In the genomic region with DNA sequence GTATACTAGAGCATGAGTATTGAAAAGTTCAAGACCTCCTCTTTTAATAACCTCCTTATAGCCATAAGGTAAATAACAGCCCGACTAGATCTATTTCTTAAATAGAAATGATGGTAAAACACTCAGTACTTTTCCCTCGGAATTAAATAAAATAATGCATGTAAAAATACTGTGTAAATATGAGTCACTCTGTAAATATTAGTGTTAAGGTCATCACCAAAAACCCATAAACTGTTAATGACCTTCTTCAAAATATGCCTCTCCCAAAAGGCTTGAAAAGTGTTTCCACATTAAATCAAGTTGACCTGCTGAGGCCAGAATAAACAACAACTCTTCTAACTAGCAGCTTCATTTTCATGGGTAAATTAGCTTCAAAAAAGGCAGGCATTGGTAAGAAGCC, we compare ENCODE assay signal across 1 cellular context.
A peak's percentile ranks its signal among the peaks of the same experiment; 100 is the strongest.
TF ChIP-seq lines count a peak whose summit lies in the region.

No MANE protein-coding gene starts in this region.

TF ChIP-seq in HEK293, 187 proteins besides CTCF, POLR2A, EP300 and RAD21 (continues in another document):
- TF ChIP-seq, protein P1, sequence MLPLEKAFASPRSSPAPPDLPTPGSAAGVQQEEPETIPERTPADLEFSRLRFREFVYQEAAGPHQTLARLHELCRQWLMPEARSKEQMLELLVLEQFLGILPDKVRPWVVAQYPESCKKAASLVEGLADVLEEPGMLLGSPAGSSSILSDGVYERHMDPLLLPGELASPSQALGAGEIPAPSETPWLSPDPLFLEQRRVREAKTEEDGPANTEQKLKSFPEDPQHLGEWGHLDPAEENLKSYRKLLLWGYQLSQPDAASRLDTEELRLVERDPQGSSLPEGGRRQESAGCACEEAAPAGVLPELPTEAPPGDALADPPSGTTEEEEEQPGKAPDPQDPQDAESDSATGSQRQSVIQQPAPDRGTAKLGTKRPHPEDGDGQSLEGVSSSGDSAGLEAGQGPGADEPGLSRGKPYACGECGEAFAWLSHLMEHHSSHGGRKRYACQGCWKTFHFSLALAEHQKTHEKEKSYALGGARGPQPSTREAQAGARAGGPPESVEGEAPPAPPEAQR (tag by site-specific recombination; IDR thresholded peaks at IDR 0.05), result no peak
- no peak for TF ChIP-seq PRDM1 (tag by site-specific recombination; IDR thresholded peaks at IDR 0.05)
- TF ChIP-seq, protein P2, sequence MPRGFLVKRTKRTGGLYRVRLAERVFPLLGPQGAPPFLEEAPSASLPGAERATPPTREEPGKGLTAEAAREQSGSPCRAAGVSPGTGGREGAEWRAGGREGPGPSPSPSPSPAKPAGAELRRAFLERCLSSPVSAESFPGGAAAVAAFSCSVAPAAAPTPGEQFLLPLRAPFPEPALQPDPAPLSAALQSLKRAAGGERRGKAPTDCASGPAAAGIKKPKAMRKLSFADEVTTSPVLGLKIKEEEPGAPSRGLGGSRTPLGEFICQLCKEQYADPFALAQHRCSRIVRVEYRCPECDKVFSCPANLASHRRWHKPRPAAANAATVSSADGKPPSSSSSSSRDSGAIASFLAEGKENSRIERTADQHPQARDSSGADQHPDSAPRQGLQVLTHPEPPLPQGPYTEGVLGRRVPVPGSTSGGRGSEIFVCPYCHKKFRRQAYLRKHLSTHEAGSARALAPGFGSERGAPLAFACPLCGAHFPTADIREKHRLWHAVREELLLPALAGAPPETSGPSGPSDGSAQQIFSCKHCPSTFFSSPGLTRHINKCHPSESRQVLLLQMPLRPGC (tag by site-specific recombination; IDR thresholded peaks at IDR 0.05), result peak; percentile 91
- no peak for TF ChIP-seq ZNF580 (tag by site-specific recombination; IDR thresholded peaks at IDR 0.05)
- no peak for TF ChIP-seq ZSCAN30 (tag by site-specific recombination; IDR thresholded peaks at IDR 0.05)
- peak; percentile 78 for TF ChIP-seq GFI1B (tag by site-specific recombination; IDR thresholded peaks at IDR 0.05)
- TF ChIP-seq GLIS1 (tag by site-specific recombination; IDR thresholded peaks at IDR 0.05), result peak; percentile 76
- no peak for TF ChIP-seq ZNF169 (tag by site-specific recombination; IDR thresholded peaks at IDR 0.05)
- TF ChIP-seq ZNF16 (tag by site-specific recombination; IDR thresholded peaks at IDR 0.05; ENCODE audit: low read depth), result no peak
- no peak for TF ChIP-seq SCRT2 (tag by site-specific recombination; IDR thresholded peaks at IDR 0.05)
- TF ChIP-seq ZBTB20 (tag by site-specific recombination; IDR thresholded peaks at IDR 0.05), result no peak
- TF ChIP-seq, protein P3, sequence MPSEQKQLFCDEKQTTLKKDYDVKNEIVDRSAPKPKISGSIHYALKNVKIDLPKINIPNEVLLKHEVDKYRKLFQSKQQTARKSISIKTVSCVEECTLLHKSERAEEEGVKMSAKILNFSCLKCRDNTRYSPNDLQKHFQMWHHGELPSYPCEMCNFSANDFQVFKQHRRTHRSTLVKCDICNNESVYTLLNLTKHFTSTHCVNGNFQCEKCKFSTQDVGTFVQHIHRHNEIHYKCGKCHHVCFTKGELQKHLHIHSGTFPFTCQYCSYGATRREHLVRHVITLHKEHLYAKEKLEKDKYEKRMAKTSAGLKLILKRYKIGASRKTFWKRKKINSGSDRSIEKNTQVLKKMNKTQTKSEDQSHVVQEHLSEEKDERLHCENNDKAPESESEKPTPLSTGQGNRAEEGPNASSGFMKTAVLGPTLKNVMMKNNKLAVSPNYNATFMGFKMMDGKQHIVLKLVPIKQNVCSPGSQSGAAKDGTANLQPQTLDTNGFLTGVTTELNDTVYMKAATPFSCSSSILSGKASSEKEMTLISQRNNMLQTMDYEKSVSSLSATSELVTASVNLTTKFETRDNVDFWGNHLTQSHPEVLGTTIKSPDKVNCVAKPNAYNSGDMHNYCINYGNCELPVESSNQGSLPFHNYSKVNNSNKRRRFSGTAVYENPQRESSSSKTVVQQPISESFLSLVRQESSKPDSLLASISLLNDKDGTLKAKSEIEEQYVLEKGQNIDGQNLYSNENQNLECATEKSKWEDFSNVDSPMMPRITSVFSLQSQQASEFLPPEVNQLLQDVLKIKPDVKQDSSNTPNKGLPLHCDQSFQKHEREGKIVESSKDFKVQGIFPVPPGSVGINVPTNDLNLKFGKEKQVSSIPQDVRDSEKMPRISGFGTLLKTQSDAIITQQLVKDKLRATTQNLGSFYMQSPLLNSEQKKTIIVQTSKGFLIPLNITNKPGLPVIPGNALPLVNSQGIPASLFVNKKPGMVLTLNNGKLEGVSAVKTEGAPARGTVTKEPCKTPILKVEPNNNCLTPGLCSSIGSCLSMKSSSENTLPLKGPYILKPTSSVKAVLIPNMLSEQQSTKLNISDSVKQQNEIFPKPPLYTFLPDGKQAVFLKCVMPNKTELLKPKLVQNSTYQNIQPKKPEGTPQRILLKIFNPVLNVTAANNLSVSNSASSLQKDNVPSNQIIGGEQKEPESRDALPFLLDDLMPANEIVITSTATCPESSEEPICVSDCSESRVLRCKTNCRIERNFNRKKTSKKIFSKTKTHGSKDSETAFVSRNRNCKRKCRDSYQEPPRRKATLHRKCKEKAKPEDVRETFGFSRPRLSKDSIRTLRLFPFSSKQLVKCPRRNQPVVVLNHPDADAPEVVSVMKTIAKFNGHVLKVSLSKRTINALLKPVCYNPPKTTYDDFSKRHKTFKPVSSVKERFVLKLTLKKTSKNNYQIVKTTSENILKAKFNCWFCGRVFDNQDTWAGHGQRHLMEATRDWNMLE (tag by site-specific recombination; conservative IDR thresholded peaks at IDR 0.05; ENCODE audit: low read depth), result no peak; the same call in 1 of the 2 replicates
- no peak for TF ChIP-seq ZNF211 (tag by site-specific recombination; IDR thresholded peaks at IDR 0.05; ENCODE audit: low read depth)
- no peak for TF ChIP-seq ZNF311 (tag by site-specific recombination; IDR thresholded peaks at IDR 0.05; ENCODE audit: borderline replicate concordance)
- TF ChIP-seq ZIC2 (tag by site-specific recombination; IDR thresholded peaks at IDR 0.05), result no peak
- peak; percentile 53; the same call in 1 of the 2 replicates for TF ChIP-seq TCF7L2 (IDR thresholded peaks at IDR 0.05; ENCODE audit: borderline replicate concordance, low read depth, low read length)
- peak; percentile 35; the same call in 1 of the 2 replicates for TF ChIP-seq ZBTB44 (tag by site-specific recombination; IDR thresholded peaks at IDR 0.05)
- TF ChIP-seq RBAK (tag by site-specific recombination; IDR thresholded peaks at IDR 0.05), result no peak
- TF ChIP-seq ZFHX2 (tag by site-specific recombination; conservative IDR thresholded peaks at IDR 0.05), result no peak
- peak; percentile 79 for TF ChIP-seq SP7 (tag by site-specific recombination; IDR thresholded peaks at IDR 0.05)
- peak; percentile 95 for TF ChIP-seq WT1 (tag by site-specific recombination; IDR thresholded peaks at IDR 0.05)
- no peak for TF ChIP-seq MZF1 (tag by site-specific recombination; IDR thresholded peaks at IDR 0.05; ENCODE audit: borderline replicate concordance)
- peak; percentile 34 for TF ChIP-seq KLF1 (tag by site-specific recombination; IDR thresholded peaks at IDR 0.05)
- TF ChIP-seq ZNF513 (tag by site-specific recombination; IDR thresholded peaks at IDR 0.05), result no peak
- no peak for TF ChIP-seq ZNF426 (tag by site-specific recombination; IDR thresholded peaks at IDR 0.05)
- peak; percentile 81 for TF ChIP-seq ZNF366 (tag by site-specific recombination; conservative IDR thresholded peaks at IDR 0.05)
- no peak for TF ChIP-seq KLF16 (tag by site-specific recombination; IDR thresholded peaks at IDR 0.05)
- TF ChIP-seq GLI2 (tag by site-specific recombination; IDR thresholded peaks at IDR 0.05; ENCODE audit: borderline replicate concordance, low read depth), result peak; percentile 74; the same call in 1 of the 2 replicates
- TF ChIP-seq ZBTB10 (tag by site-specific recombination; IDR thresholded peaks at IDR 0.05), result no peak
- TF ChIP-seq ZBTB1 (tag by site-specific recombination; IDR thresholded peaks at IDR 0.05), result peak; percentile 73; the same call in 1 of the 2 replicates
- no peak for TF ChIP-seq ZNF37A (tag by site-specific recombination; IDR thresholded peaks at IDR 0.05)
- TF ChIP-seq ZSCAN23 (tag by site-specific recombination; IDR thresholded peaks at IDR 0.05), result peak; percentile 77; the same call in 1 of the 2 replicates
- no peak for TF ChIP-seq ZNF488 (tag by site-specific recombination; IDR thresholded peaks at IDR 0.05)
- no peak for TF ChIP-seq ZNF560 (tag by site-specific recombination; IDR thresholded peaks at IDR 0.05; ENCODE audit: borderline replicate concordance)
- peak; percentile 61; the same call in 1 of the 2 replicates for TF ChIP-seq ZNF24 (tag by site-specific recombination; IDR thresholded peaks at IDR 0.05)
- TF ChIP-seq, protein P4, sequence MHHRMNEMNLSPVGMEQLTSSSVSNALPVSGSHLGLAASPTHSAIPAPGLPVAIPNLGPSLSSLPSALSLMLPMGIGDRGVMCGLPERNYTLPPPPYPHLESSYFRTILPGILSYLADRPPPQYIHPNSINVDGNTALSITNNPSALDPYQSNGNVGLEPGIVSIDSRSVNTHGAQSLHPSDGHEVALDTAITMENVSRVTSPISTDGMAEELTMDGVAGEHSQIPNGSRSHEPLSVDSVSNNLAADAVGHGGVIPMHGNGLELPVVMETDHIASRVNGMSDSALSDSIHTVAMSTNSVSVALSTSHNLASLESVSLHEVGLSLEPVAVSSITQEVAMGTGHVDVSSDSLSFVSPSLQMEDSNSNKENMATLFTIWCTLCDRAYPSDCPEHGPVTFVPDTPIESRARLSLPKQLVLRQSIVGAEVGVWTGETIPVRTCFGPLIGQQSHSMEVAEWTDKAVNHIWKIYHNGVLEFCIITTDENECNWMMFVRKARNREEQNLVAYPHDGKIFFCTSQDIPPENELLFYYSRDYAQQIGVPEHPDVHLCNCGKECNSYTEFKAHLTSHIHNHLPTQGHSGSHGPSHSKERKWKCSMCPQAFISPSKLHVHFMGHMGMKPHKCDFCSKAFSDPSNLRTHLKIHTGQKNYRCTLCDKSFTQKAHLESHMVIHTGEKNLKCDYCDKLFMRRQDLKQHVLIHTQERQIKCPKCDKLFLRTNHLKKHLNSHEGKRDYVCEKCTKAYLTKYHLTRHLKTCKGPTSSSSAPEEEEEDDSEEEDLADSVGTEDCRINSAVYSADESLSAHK (tag by site-specific recombination; IDR thresholded peaks at IDR 0.05), result peak; percentile 73; the same call in 1 of the 2 replicates
- no peak for TF ChIP-seq ZNF133 (tag by site-specific recombination; IDR thresholded peaks at IDR 0.05)
- no peak for TF ChIP-seq PATZ1 (tag by site-specific recombination; IDR thresholded peaks at IDR 0.05)
